In genomic region chr6:14567031-14567430, GRCh38 we compare ENCODE assay signal across 18 cellular contexts.
"Had no signal": no experiment of that assay in that cellular context is flagged by ENCODE, and none has a peak within 500 bp of the region (broad histone marks: within the 10 kb centered on the region; RNA-seq: fewer than 3 reads in every experiment).

No MANE protein-coding gene starts in this region.

- ATAC-seq: activated CD4-positive, alpha-beta T cell treated with anti-CD3 and anti-CD28 coated beads for 36 hours; left lung; WTC11 had no signal

- H3K4me1 Mint-ChIP-seq: central memory CD8-positive, alpha-beta T cell had no signal

- H3K27ac Mint-ChIP-seq: activated CD4-positive, alpha-beta T cell treated with anti-CD3 and anti-CD28 coated beads for 36 hours; activated naive CD4-positive, alpha-beta T cell treated with anti-CD3 and anti-CD28 coated beads, Interleukin-2, amount 50 U/mL, for 24 hours; endodermal cell; memory B cell; WTC11 had no signal

- H3K4me3 Mint-ChIP-seq: activated CD4-positive, alpha-beta T cell treated with anti-CD3 and anti-CD28 coated beads for 36 hours; activated naive CD4-positive, alpha-beta T cell treated with anti-CD3 and anti-CD28 coated beads, Interleukin-2, amount 50 U/mL, for 24 hours; central memory CD8-positive, alpha-beta T cell; endodermal cell; memory B cell; WTC11 had no signal

- DNase-seq: activated CD4-positive, alpha-beta T cell treated with anti-CD3 and anti-CD28 coated beads for 36 hours; activated CD4-positive, alpha-beta T cell treated with anti-CD3 and anti-CD28 coated beads, Interleukin-2, amount 50 U/mL, for 48 hours; activated gamma-delta T cell; colonic mucosa; endodermal cell; islet precursor cell; left lung; occipital lobe; posterior cingulate gyrus; stimulated activated CD4-positive, alpha-beta T cell treated with anti-CD3 and anti-CD28 coated beads, Interleukin-12 subunit alpha, Interleukin-12 subunit beta, amount 100 ng/mL, for 4 hours; stimulated activated CD4-positive, alpha-beta T cell treated with anti-CD3 and anti-CD28 coated beads, Interleukin-1b, Interleukin-23, amount 100 ng/mL, for 48 hours; stimulated activated CD8-positive, alpha-beta memory T cell treated with anti-CD3 and anti-CD28 coated beads, Interleukin-4, amount 100 ng/mL, for 48 hours; stimulated activated naive CD4-positive, alpha-beta T cell treated with Interleukin-2 at 50 U/mL for 16 hours; thyroid gland had no signal

- H3K9me3 Mint-ChIP-seq: central memory CD8-positive, alpha-beta T cell had no signal

- H3K27me3 Mint-ChIP-seq: activated CD4-positive, alpha-beta T cell treated with anti-CD3 and anti-CD28 coated beads for 36 hours; activated naive CD4-positive, alpha-beta T cell treated with anti-CD3 and anti-CD28 coated beads, Interleukin-2, amount 50 U/mL, for 24 hours had no signal
